In the genomic region with DNA sequence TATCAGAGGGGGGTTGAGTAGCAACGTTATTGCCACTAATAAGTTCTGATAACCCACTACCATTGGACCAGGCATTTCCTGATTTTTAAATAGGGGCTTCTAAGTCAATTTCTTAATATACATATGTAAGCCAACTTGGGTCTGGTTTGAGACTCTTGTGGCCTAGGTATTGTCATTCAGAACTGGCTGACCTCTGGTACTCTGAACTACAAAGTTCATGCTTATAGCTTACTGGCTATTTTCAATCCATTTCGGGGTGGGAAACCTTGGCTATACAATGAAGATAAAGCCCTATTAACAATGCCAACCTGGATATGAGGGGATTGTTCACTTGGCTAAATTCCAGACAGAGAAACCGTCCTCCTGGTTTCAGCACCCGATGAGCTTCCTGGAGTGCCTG, we compare ENCODE assay signal across 18 cellular contexts. TPM values are rescaled to one million over a fixed set of nuclear protein-coding genes. Genes with fewer than 3 reads are reported as not detected.
A peak's percentile ranks its signal among the peaks of the same experiment; 100 is the strongest.
DNase-seq lines count a peak whose midpoint lies in the region; ATAC-seq, FAIRE-seq and TF ChIP-seq lines count a peak whose summit lies in the region.
"Had no signal": no experiment of that assay in that cellular context is flagged by ENCODE, and none has a peak within 500 bp of the region (broad histone marks: within the 10 kb centered on the region; RNA-seq: fewer than 3 reads in every experiment).

No MANE protein-coding gene starts in this region.

- TF ChIP-seq POLR2A in H1 (IDR thresholded peaks at IDR 0.05; ENCODE audit: control extremely low read depth in 1 of 2, low read depth in 2 of 2, low read length in 2 of 2): no peak

- BruUV-seq in PC-9 (replicated peaks; lab: Mats Ljungman, UMichigan): no TSS peak

- H3K36me3 ChIP-seq in GM23338 (ENCODE audit: insufficient read depth) (peaks cover 20% of the 10 kb centered on the region), HUES48 (ENCODE audit: control insufficient read depth, insufficient read depth, low read length) (peaks cover 41% of the 10 kb centered on the region), H1 (ENCODE audit: control insufficient read depth in 2 of 4, insufficient read depth in 4 of 4, low read length in 3 of 4) (peaks cover 5 to 20% (median 12%) of the 10 kb centered on the region in 4 experiments; a peak in 7 of 8 replicates), PC-9 (ENCODE audit: low read depth) (no peaks in the 10 kb centered on the region), mucosa of descending colon (ENCODE audit: low read depth) (peaks cover 3% of the 10 kb centered on the region)

- no peak for TF ChIP-seq RAD21 in H1 (IDR thresholded peaks at IDR 0.05 in 1 of 2, conservative IDR thresholded peaks at IDR 0.05 in 1 of 2; ENCODE audit: low read depth in 2 of 2, low read length in 2 of 2)

- no peak overlapping the region for H3K18ac ChIP-seq in H1 (ENCODE audit: extremely low read depth, low read length)

- H2AK5ac ChIP-seq in H1 (ENCODE audit: low read depth, low read length): no peak overlapping the region

- H3K27ac Mint-ChIP-seq in GM23338: peak overlapping the region; percentile 84
- no peak overlapping the region for H3K27ac Mint-ChIP-seq in activated naive CD4-positive, alpha-beta T cell treated with anti-CD3 and anti-CD28 coated beads for 36 hours

- H3K36me3 Mint-ChIP-seq in GM23338 (ENCODE audit: low read depth): peaks cover 53% of the 10 kb centered on the region
- H3K36me3 Mint-ChIP-seq in activated naive CD4-positive, alpha-beta T cell treated with anti-CD3 and anti-CD28 coated beads for 36 hours (ENCODE audit: low read depth): peaks cover 20% of the 10 kb centered on the region

- no peak overlapping the region for H3K4ac ChIP-seq in H1 (replicated peaks; ENCODE audit: insufficient read length, low read depth, low read length)

- no peak overlapping the region for H3K23ac ChIP-seq in H1 (ENCODE audit: insufficient read length)

- DNase-seq in GM23338 (ENCODE audit: low spot score) (peak; percentile 37), H1 (ENCODE audit: low read depth in 1 of 2, low spot score in 2 of 2) (no peak), iPS-NIHi11 (ENCODE audit: low spot score) (peak; percentile 26), PC-9 (no peak), mucosa of descending colon (no peak)
- DNase-seq in activated naive CD4-positive, alpha-beta T cell treated with anti-CD3 and anti-CD28 coated beads for 36 hours: no peak
- DNase-seq: AML-193; Calu3; CD4-positive, alpha-beta memory T cell; DMS79 treated with DMSO at 0.1 percent for 48 hours; GF-D8; IMR-90 had no signal

- H3K9me2 ChIP-seq in GM23338 (ENCODE audit: insufficient read depth) (no peaks in the 10 kb centered on the region), PC-9 (ENCODE audit: insufficient read depth) (no peaks in the 10 kb centered on the region)

- WGBS in H1 (ENCODE audit: extremely low coverage in 1 of 2, insufficient coverage in 1 of 2, insufficient read length in 1 of 2, insufficient replicate concordance in 2 of 2, low coverage in 1 of 2, low lambda C conversion rate in 2 of 2, missing lambda C conversion rate in 1 of 2), 2 experiments: 61% methylated on average over 4 of the region's 4 CpGs; no CpG with 5 or more reads in 1 of the 2 experiments

- H2BK20ac ChIP-seq in H1 (ENCODE audit: low read length): no peak overlapping the region

- H2AFZ ChIP-seq in GM23338 (no peak overlapping the region), H1 (ENCODE audit: low read length) (no peak overlapping the region), PC-9 (no peak overlapping the region)

- no peak overlapping the region for H3K4me3 Mint-ChIP-seq in GM23338
- no peak overlapping the region for H3K4me3 Mint-ChIP-seq in activated naive CD4-positive, alpha-beta T cell treated with anti-CD3 and anti-CD28 coated beads for 36 hours
- H3K4me3 Mint-ChIP-seq: CD14-positive monocyte; CD4-positive, alpha-beta memory T cell had no signal

- H3K27me3 ChIP-seq in GM23338 (ENCODE audit: insufficient read depth): no peaks in the 10 kb centered on the region
- no peaks in the 10 kb centered on the region for H3K27me3 ChIP-seq in HUES48 (ENCODE audit: control insufficient read depth, insufficient read depth, low read length)
- H3K27me3 ChIP-seq in H1 (replicated peaks in 1 of 4; ENCODE audit: control insufficient read depth in 3 of 4, extremely low read depth in 1 of 4, insufficient read depth in 3 of 4, low read length in 3 of 4): no peaks in the 10 kb centered on the region
- no peaks in the 10 kb centered on the region for H3K27me3 ChIP-seq in PC-9 (ENCODE audit: insufficient read depth, low read depth)

- H3K9me3 ChIP-seq in HUES48 (ENCODE audit: control insufficient read depth, insufficient read depth, low read length): no peaks in the 10 kb centered on the region
- no peaks in the 10 kb centered on the region for H3K9me3 ChIP-seq in H1 (ENCODE audit: insufficient read depth in 2 of 2, low read depth in 1 of 2, low read length in 1 of 2)
- no peaks in the 10 kb centered on the region for H3K9me3 ChIP-seq in PC-9 (ENCODE audit: insufficient read depth, low read depth)
- H3K9me3 ChIP-seq in mucosa of descending colon: no peaks in the 10 kb centered on the region
- H3K9me3 ChIP-seq: A549 had no signal

- H3K4me3 ChIP-seq in GM23338: 0 out of 2 replicates have a peak overlapping the region, but pooled peaks have one; percentile 2
- H3K4me3 ChIP-seq in HUES48 (ENCODE audit: low read depth, low read length): peak overlapping the region; percentile 38; the same call in 1 of the 2 replicates
- peak overlapping the region in 3 of 4 experiments; percentile 2 to 16 (median 14); a peak in 2 of 8 replicates for H3K4me3 ChIP-seq in H1 (ENCODE audit: extremely low read depth in 1 of 4, insufficient read depth in 2 of 4, low read depth in 3 of 4, low read length in 4 of 4)
- no peak overlapping the region for H3K4me3 ChIP-seq in PC-9
- H3K4me3 ChIP-seq in mucosa of descending colon: no peak overlapping the region
- H3K4me3 ChIP-seq: A549, K562 had no signal

- CTCF ChIA-PET in H1 (lab: Charles Lee; ENCODE audit: partially characterized antibody) (interaction anchor here (0.7 to 1.2 kb wide), 5 partner anchors 11 to 64 kb away, joined by 3 to 5 read pairs (median 4); no protein-coding TSS in a partner anchor), PC-9 (lab: Charles Lee) (no interaction called here)
- CTCF ChIA-PET in activated naive CD4-positive, alpha-beta T cell treated with anti-CD3 and anti-CD28 coated beads for 36 hours (lab: Charles Lee): interaction anchor here (0.6 to 1.2 kb wide), 3 partner anchors 52 to 1017 kb away, joined by 3 to 4 read pairs (median 3); no protein-coding TSS in a partner anchor

- TF ChIP-seq CTCF in GM23338 (conservative IDR thresholded peaks at IDR 0.05; ENCODE audit: low read depth in 2 of 2): no peak
- TF ChIP-seq CTCF in H1 (IDR thresholded peaks at IDR 0.05; ENCODE audit: control extremely low read depth in 1 of 3, insufficient read depth in 1 of 3, low read depth in 1 of 3, low read length in 3 of 3): no peak
- TF ChIP-seq CTCF in PC-9 (conservative IDR thresholded peaks at IDR 0.05): no peak
- no peak for TF ChIP-seq CTCF in mucosa of descending colon (IDR thresholded peaks at IDR 0.05)

- H3K4me2 ChIP-seq in GM23338 (peak overlapping the region; percentile 19), H1 (ENCODE audit: insufficient read depth in 1 of 2, low read depth in 2 of 2, low read length in 2 of 2) (peak overlapping the region; percentile 24 to 53), PC-9 (no peak overlapping the region)
- H3K4me2 ChIP-seq: A549 had no signal

- H3K4me1 ChIP-seq in GM23338 (ENCODE audit: insufficient read depth): peaks cover 15% of the 10 kb centered on the region
- H3K4me1 ChIP-seq in HUES48 (ENCODE audit: control insufficient read depth, insufficient read depth, low read length): peaks cover 6% of the 10 kb centered on the region
- H3K4me1 ChIP-seq in H1 (replicated peaks in 1 of 4; ENCODE audit: control insufficient read depth in 3 of 4, insufficient read depth in 4 of 4, low read length in 3 of 4): peaks cover 5 to 9% (median 6%) of the 10 kb centered on the region in 4 experiments; a peak in 5 of 7 replicates
- no peaks in the 10 kb centered on the region for H3K4me1 ChIP-seq in PC-9 (replicated peaks; ENCODE audit: insufficient read depth)
- peaks cover 4% of the 10 kb centered on the region for H3K4me1 ChIP-seq in mucosa of descending colon (ENCODE audit: low read depth)
- H3K4me1 ChIP-seq: A549 had no signal

- H4K5ac ChIP-seq in H1 (ENCODE audit: insufficient read length, low read depth, low read length): no peak overlapping the region

- H2BK5ac ChIP-seq in H1 (ENCODE audit: low read depth, low read length): peak overlapping the region; percentile 27; the same call in 1 of the 2 replicates

- no peaks in the 10 kb centered on the region for H3K9me3 Mint-ChIP-seq in GM23338
- no peaks in the 10 kb centered on the region for H3K9me3 Mint-ChIP-seq in activated naive CD4-positive, alpha-beta T cell treated with anti-CD3 and anti-CD28 coated beads for 36 hours
- H3K9me3 Mint-ChIP-seq: CD14-positive monocyte; CD4-positive, alpha-beta memory T cell had no signal

- peak; percentile 32 for FAIRE-seq in H1 (lab: Jason Lieb, UNC)
- FAIRE-seq: A549, H54, K562 had no signal

- no peak overlapping the region for H3K56ac ChIP-seq in H1 (replicated peaks; ENCODE audit: insufficient read length, low read depth, low read length)

- H3K79me1 ChIP-seq in H1 (ENCODE audit: low read depth, low read length): no peaks in the 10 kb centered on the region

- intact Hi-C loops in PC-9 (cut with micrococcal nuclease; ENCODE audit: unreplicated experiment): no loop called here
- intact Hi-C loops in activated naive CD4-positive, alpha-beta T cell treated with anti-CD3 and anti-CD28 coated beads for 36 hours (cut with micrococcal nuclease): no loop called here
- intact Hi-C loops in mucosa of descending colon (cut with DNase I, micrococcal nuclease): no loop called here

- H2BK12ac ChIP-seq in H1 (ENCODE audit: low read depth, low read length): no peak overlapping the region

- H3K27ac ChIP-seq in GM23338 (ENCODE audit: low read depth) (peak overlapping the region; percentile 61; the same call in 1 of the 2 replicates), HUES48 (ENCODE audit: low read depth, low read length) (peak overlapping the region; percentile 84), H1 (ENCODE audit: low read depth, low read length) (no peak overlapping the region), PC-9 (no peak overlapping the region)
- H3K27ac ChIP-seq: 22Rv1, A549 had no signal

- H3K4me1 Mint-ChIP-seq in GM23338: peaks cover 14% of the 10 kb centered on the region
- H3K4me1 Mint-ChIP-seq in activated naive CD4-positive, alpha-beta T cell treated with anti-CD3 and anti-CD28 coated beads for 36 hours (ENCODE audit: low read depth): no peaks in the 10 kb centered on the region
- H3K4me1 Mint-ChIP-seq: CD14-positive monocyte had no signal

- H3K9ac ChIP-seq in HUES48 (ENCODE audit: low read depth, low read length) (no peak overlapping the region), H1 (replicated peaks in 1 of 4; ENCODE audit: extremely low read depth in 1 of 4, low read depth in 3 of 4, low read length in 3 of 4) (no peak overlapping the region)

- ATAC-seq in GM23338: peak; percentile 87
- ATAC-seq in mucosa of descending colon: no peak
- ATAC-seq: K562 had no signal

- no peak overlapping the region for H4K8ac ChIP-seq in H1 (ENCODE audit: extremely low read depth, insufficient read depth, low read length)

- H3K27me3 Mint-ChIP-seq in GM23338 (ENCODE audit: insufficient read depth, low read depth, poor library complexity): peaks cover 9% of the 10 kb centered on the region
- no peaks in the 10 kb centered on the region for H3K27me3 Mint-ChIP-seq in activated naive CD4-positive, alpha-beta T cell treated with anti-CD3 and anti-CD28 coated beads for 36 hours (ENCODE audit: low read depth)
- H3K27me3 Mint-ChIP-seq: CD4-positive, alpha-beta memory T cell had no signal

- TF ChIP-seq EP300 in H1 (IDR thresholded peaks at IDR 0.05; ENCODE audit: borderline replicate concordance in 1 of 2, low read depth in 2 of 2, low read length in 2 of 2): no peak

- H4K20me1 ChIP-seq in GM23338 (replicated peaks; ENCODE audit: insufficient read depth): no peaks in the 10 kb centered on the region; the same call in 1 of the 2 replicates
- no peaks in the 10 kb centered on the region for H4K20me1 ChIP-seq in H1 (replicated peaks in 1 of 2; ENCODE audit: control insufficient read depth in 1 of 2, insufficient read depth in 2 of 2, low read length in 2 of 2)
- H4K20me1 ChIP-seq in PC-9 (ENCODE audit: insufficient read depth): 0 out of 2 replicates have a peak, but pooled peaks cover 1% of the 10 kb centered on the region

- POLR2A ChIA-PET in H1 (lab: Charles Lee; ENCODE audit: partially characterized antibody) (interaction anchor here (0.5 to 4.8 kb wide), 13 partner anchors 9 to 213 kb away, joined by 3 to 31 read pairs (median 3); partner anchors contain the start of genes COQ5, DYNLL1, GATC and RNU4-2), PC-9 (lab: Charles Lee; ENCODE audit: unreplicated experiment) (interaction anchor here (1.2 kb wide), 1 partner anchor 9 kb away, joined by 6 read pairs; the partner anchor contains the start of gene DYNLL1)

- H2BK120ac ChIP-seq in H1 (replicated peaks; ENCODE audit: low read depth, low read length): no peak overlapping the region

- H4K91ac ChIP-seq in H1 (replicated peaks; ENCODE audit: insufficient read length, low read length): no peak overlapping the region

- H3K79me2 ChIP-seq in GM23338 (replicated peaks; ENCODE audit: insufficient read depth) (no peaks in the 10 kb centered on the region), H1 (ENCODE audit: control insufficient read depth in 1 of 2, insufficient read depth in 2 of 2, low read length in 2 of 2) (no peaks in the 10 kb centered on the region), PC-9 (ENCODE audit: low read depth) (no peaks in the 10 kb centered on the region)

- no peak overlapping the region for H2BK15ac ChIP-seq in H1 (ENCODE audit: low read length)

- no peak overlapping the region for H3K14ac ChIP-seq in H1 (ENCODE audit: insufficient read length)

- H3F3A ChIP-seq in GM23338 (replicated peaks; ENCODE audit: low read depth) (peaks cover 13% of the 10 kb centered on the region; the same call in 1 of the 2 replicates), PC-9 (ENCODE audit: insufficient read depth, low read depth) (peaks cover 15% of the 10 kb centered on the region)

- H3K23me2 ChIP-seq in H1 (ENCODE audit: low read depth, low read length): no peaks in the 10 kb centered on the region

RNA-seq across cellular contexts. Expression of gene DYNLL1, which starts 8.7 kb away (rescaled TPM):
- 310 and 313 TPM in 2 replicates for total RNA-seq in GM23338 (2014; rRNA removed; shearing (Covaris generic))
- polyA plus RNA-seq in GM23338 (2016; fragmentation: Nextera tagmentation; extraction: Ambion mirVana) (833 and 868 TPM in 2 replicates), H1 (2011; rRNA removed) (314 and 488 TPM in 2 replicates)
- total RNA-seq in H1 (2021; fragmentation: NEBNext Ultra II Directional; extraction: Animal tissue kit (Norgen Biotek cat#: 25700)): 419 and 423 TPM in 2 replicates
- polyA plus RNA-seq in H1 (2011; cell fraction: cytosol; rRNA removed): 519 TPM
- polyA plus RNA-seq in H1 (2011; cell fraction: nucleus; rRNA removed): 154 TPM
- 457 to 576 TPM (median 535 TPM) in 4 replicates for polyA plus RNA-seq in H1 (2012, experiment 1 of 2)
- polyA plus RNA-seq in H1 (2012, experiment 2 of 2): 681 TPM
- polyA plus RNA-seq in H1 (2013, experiment 1 of 2): 402 TPM
- 410 TPM for polyA plus RNA-seq in H1 (2013, experiment 2 of 2)
- 117 and 134 TPM in 2 replicates for polyA minus RNA-seq in H1 (2011; rRNA and poly(A)+ RNA removed)
- 152 TPM for polyA minus RNA-seq in H1 (2011; cell fraction: cytosol; rRNA and poly(A)+ RNA removed)
- polyA minus RNA-seq in H1 (2011; cell fraction: nucleus; rRNA and poly(A)+ RNA removed): 85.4 TPM
- total RNA-seq in PC-9 (2021) (251 and 340 TPM in 2 replicates), mucosa of descending colon (100 to 1,000 TPM; 309 to 343 (median 309) TPM)
- total RNA-seq in activated naive CD4-positive, alpha-beta T cell treated with anti-CD3 and anti-CD28 coated beads for 36 hours: 10 to 100 TPM; 93.4 to 93.5 TPM

RNA-seq across cellular contexts. Expression of gene COQ5, which starts 24.4 kb away (rescaled TPM):
- total RNA-seq in GM23338 (2014; rRNA removed; shearing (Covaris generic)): 32.5 and 32.6 TPM in 2 replicates
- polyA plus RNA-seq in GM23338 (2016; fragmentation: Nextera tagmentation; extraction: Ambion mirVana) (30.7 and 32.4 TPM in 2 replicates), H1 (2011; rRNA removed) (23.5 and 35.8 TPM in 2 replicates)
- 35.1 and 38.3 TPM in 2 replicates for total RNA-seq in H1 (2021; fragmentation: NEBNext Ultra II Directional; extraction: Animal tissue kit (Norgen Biotek cat#: 25700))
- polyA plus RNA-seq in H1 (2011; cell fraction: cytosol; rRNA removed): 46.8 TPM
- 14.8 TPM for polyA plus RNA-seq in H1 (2011; cell fraction: nucleus; rRNA removed)
- polyA plus RNA-seq in H1 (2012, experiment 1 of 2): 38.5 to 54.4 TPM (median 49.0 TPM) in 4 replicates
- polyA plus RNA-seq in H1 (2012, experiment 2 of 2): 11.6 TPM
- polyA plus RNA-seq in H1 (2013, experiment 1 of 2): 29.7 TPM
- 30.7 TPM for polyA plus RNA-seq in H1 (2013, experiment 2 of 2)
- 22.4 and 27.5 TPM in 2 replicates for polyA minus RNA-seq in H1 (2011; rRNA and poly(A)+ RNA removed)
- 13.0 TPM for polyA minus RNA-seq in H1 (2011; cell fraction: cytosol; rRNA and poly(A)+ RNA removed)
- 12.6 TPM for polyA minus RNA-seq in H1 (2011; cell fraction: nucleus; rRNA and poly(A)+ RNA removed)
- total RNA-seq in PC-9 (2021) (30.4 and 32.2 TPM in 2 replicates), mucosa of descending colon (10 to 100 TPM; 22.8 to 30.0 (median 29.5) TPM)
- 10 to 100 TPM; 29.5 TPM for total RNA-seq in activated naive CD4-positive, alpha-beta T cell treated with anti-CD3 and anti-CD28 coated beads for 36 hours

RNA-seq across cellular contexts. Expression of gene RNF10, which starts 29.6 kb away (rescaled TPM):
- 90.4 and 113 TPM in 2 replicates for total RNA-seq in GM23338 (2014; rRNA removed; shearing (Covaris generic))
- polyA plus RNA-seq in GM23338 (2016; fragmentation: Nextera tagmentation; extraction: Ambion mirVana) (149 and 154 TPM in 2 replicates), H1 (2011; rRNA removed) (63.0 and 71.6 TPM in 2 replicates)
- total RNA-seq in H1 (2021; fragmentation: NEBNext Ultra II Directional; extraction: Animal tissue kit (Norgen Biotek cat#: 25700)): 164 and 171 TPM in 2 replicates
- 93.4 TPM for polyA plus RNA-seq in H1 (2011; cell fraction: cytosol; rRNA removed)
- polyA plus RNA-seq in H1 (2011; cell fraction: nucleus; rRNA removed): 84.3 TPM
- 165 to 207 TPM (median 178 TPM) in 4 replicates for polyA plus RNA-seq in H1 (2012, experiment 1 of 2)
- 152 TPM for polyA plus RNA-seq in H1 (2012, experiment 2 of 2)
- polyA plus RNA-seq in H1 (2013, experiment 1 of 2): 136 TPM
- polyA plus RNA-seq in H1 (2013, experiment 2 of 2): 135 TPM
- polyA minus RNA-seq in H1 (2011; rRNA and poly(A)+ RNA removed): 213 and 284 TPM in 2 replicates
- polyA minus RNA-seq in H1 (2011; cell fraction: cytosol; rRNA and poly(A)+ RNA removed): 95.7 TPM
- 96.2 TPM for polyA minus RNA-seq in H1 (2011; cell fraction: nucleus; rRNA and poly(A)+ RNA removed)
- total RNA-seq in PC-9 (2021) (196 and 241 TPM in 2 replicates), mucosa of descending colon (100 to 1,000 TPM; 158 to 300 (median 237) TPM)
- 100 to 1,000 TPM; 159 to 166 TPM for total RNA-seq in activated naive CD4-positive, alpha-beta T cell treated with anti-CD3 and anti-CD28 coated beads for 36 hours

RNA-seq across cellular contexts. Expression of gene SRSF9, which starts 35.0 kb away (rescaled TPM):
- 202 and 250 TPM in 2 replicates for total RNA-seq in GM23338 (2014; rRNA removed; shearing (Covaris generic))
- polyA plus RNA-seq in GM23338 (2016; fragmentation: Nextera tagmentation; extraction: Ambion mirVana) (436 and 481 TPM in 2 replicates), H1 (2011; rRNA removed) (148 and 172 TPM in 2 replicates)
- total RNA-seq in H1 (2021; fragmentation: NEBNext Ultra II Directional; extraction: Animal tissue kit (Norgen Biotek cat#: 25700)): 304 and 307 TPM in 2 replicates
- polyA plus RNA-seq in H1 (2011; cell fraction: cytosol; rRNA removed): 254 TPM
- 84.5 TPM for polyA plus RNA-seq in H1 (2011; cell fraction: nucleus; rRNA removed)
- 249 to 298 TPM (median 293 TPM) in 4 replicates for polyA plus RNA-seq in H1 (2012, experiment 1 of 2)
- 207 TPM for polyA plus RNA-seq in H1 (2012, experiment 2 of 2)
- polyA plus RNA-seq in H1 (2013, experiment 1 of 2): 218 TPM
- polyA plus RNA-seq in H1 (2013, experiment 2 of 2): 236 TPM
- polyA minus RNA-seq in H1 (2011; rRNA and poly(A)+ RNA removed): 74.5 and 95.4 TPM in 2 replicates
- polyA minus RNA-seq in H1 (2011; cell fraction: cytosol; rRNA and poly(A)+ RNA removed): 134 TPM
- 86.6 TPM for polyA minus RNA-seq in H1 (2011; cell fraction: nucleus; rRNA and poly(A)+ RNA removed)
- total RNA-seq in PC-9 (2021) (231 and 253 TPM in 2 replicates), mucosa of descending colon (100 to 1,000 TPM; 117 to 140 (median 139) TPM)
- total RNA-seq in activated naive CD4-positive, alpha-beta T cell treated with anti-CD3 and anti-CD28 coated beads for 36 hours: 100 to 1,000 TPM; 164 to 171 TPM

RNA-seq across cellular contexts. Expression of gene GATC, which starts 58.3 kb away (rescaled TPM):
- 16.7 and 18.5 TPM in 2 replicates for total RNA-seq in GM23338 (2014; rRNA removed; shearing (Covaris generic))
- polyA plus RNA-seq in GM23338 (2016; fragmentation: Nextera tagmentation; extraction: Ambion mirVana): 14.9 and 20.1 TPM in 2 replicates
- total RNA-seq in H1 (2021; fragmentation: NEBNext Ultra II Directional; extraction: Animal tissue kit (Norgen Biotek cat#: 25700)): 30.4 and 34.2 TPM in 2 replicates
- 13.2 and 13.6 TPM in 2 replicates for polyA plus RNA-seq in H1 (2011; rRNA removed)
- polyA plus RNA-seq in H1 (2011; cell fraction: cytosol; rRNA removed): 13.9 TPM
- 33.8 TPM for polyA plus RNA-seq in H1 (2011; cell fraction: nucleus; rRNA removed)
- 11.2 to 18.5 TPM (median 15.4 TPM) in 4 replicates for polyA plus RNA-seq in H1 (2012, experiment 1 of 2)
- polyA plus RNA-seq in H1 (2012, experiment 2 of 2): 11.6 TPM
- 20.0 TPM for polyA plus RNA-seq in H1 (2013, experiment 1 of 2)
- polyA plus RNA-seq in H1 (2013, experiment 2 of 2): 19.1 TPM
- 12.3 and 20.5 TPM in 2 replicates for polyA minus RNA-seq in H1 (2011; rRNA and poly(A)+ RNA removed)
- 7.3 TPM for polyA minus RNA-seq in H1 (2011; cell fraction: cytosol; rRNA and poly(A)+ RNA removed)
- 25.8 TPM for polyA minus RNA-seq in H1 (2011; cell fraction: nucleus; rRNA and poly(A)+ RNA removed)
- 24.3 and 40.2 TPM in 2 replicates for total RNA-seq in PC-9 (2021)
- 10 to 100 TPM; 33.1 to 35.3 TPM for total RNA-seq in activated naive CD4-positive, alpha-beta T cell treated with anti-CD3 and anti-CD28 coated beads for 36 hours
- total RNA-seq in mucosa of descending colon: 10 to 100 TPM; 20.6 to 29.5 (median 26.8) TPM

Comparison
In these comparisons a context has a peak if more than half of its experiments do, and no peak if none do; other contexts are left out.
1. DNase-seq: peak in GM23338 (single experiment) and iPS-NIHi11 (single experiment); none in H1 (0 of 2), PC-9 (0 of 2), activated naive CD4-positive, alpha-beta T cell treated with anti-CD3 and anti-CD28 coated beads for 36 hours (single experiment) and mucosa of descending colon (0 of 3).
2. H3K27ac ChIP-seq: peak in GM23338 (single experiment) and HUES48 (single experiment); none in H1 (single experiment) and PC-9 (single experiment).
3. H3K4me3 ChIP-seq: peak in GM23338 (single experiment), HUES48 (single experiment) and H1 (3 of 4); none in PC-9 (single experiment) and mucosa of descending colon (single experiment).